ENCODE assay signal across 15 cellular contexts in genomic region chr6:144793744-144794143, GRCh38.
DNase-seq lines count a peak whose midpoint lies in the region; ATAC-seq and TF ChIP-seq lines count a peak whose summit lies in the region.
"Had no signal": no experiment of that assay in that cellular context is flagged by ENCODE, and none has a peak within 500 bp of the region (broad histone marks: within the 10 kb centered on the region; RNA-seq: fewer than 3 reads in every experiment).

No MANE protein-coding gene starts in this region.

- intact Hi-C loops in natural killer cell (cut with micrococcal nuclease), result no loop called here

- DNase-seq in DMS 273 (lab: John Stamatoyannopoulos, UW; ENCODE audit: unreplicated experiment) (peak; percentile 0), DMS 273 treated with DMSO at 0.1 percent for 48 hours (lab: John Stamatoyannopoulos, UW) (no peak), natural killer cell (no peak), superior temporal gyrus (ENCODE audit: extremely low spot score) (peak; percentile 48), kidney glomerular epithelial cell (lab: John Stamatoyannopoulos, UW) (no peak)
- DNase-seq in natural killer cell treated with Interleukin-12 subunit alpha and Interleukin-12 subunit beta and Interleukin-15 and Interleukin-18, amount 100 ng/mL, for 72 hours (ENCODE audit: low spot score), result no peak
- DNase-seq: Caco-2; CD4-positive, CD25-positive, alpha-beta regulatory T cell; CD8-positive, alpha-beta T cell; DMS53; DMS79 treated with DMSO at 0.1 percent for 48 hours; GF-D8; GOT3; HFFc6 had no signal

- no peak for TF ChIP-seq CTCF in natural killer cell (IDR thresholded peaks at IDR 0.05)

- H3K36me3 Mint-ChIP-seq in natural killer cell, result peaks cover 25% of the 10 kb centered on the region
- peaks cover 23% of the 10 kb centered on the region for H3K36me3 Mint-ChIP-seq in natural killer cell treated with Interleukin-12 subunit alpha and Interleukin-12 subunit beta and Interleukin-15 and Interleukin-18, amount 100 ng/mL, for 72 hours

- no peak for ATAC-seq in natural killer cell
- ATAC-seq in natural killer cell treated with Interleukin-12 subunit alpha and Interleukin-12 subunit beta and Interleukin-15 and Interleukin-18, amount 100 ng/mL, for 72 hours, result no peak
- ATAC-seq: CD8-positive, alpha-beta T cell had no signal

- no peak overlapping the region for H3K4me3 Mint-ChIP-seq in natural killer cell
- H3K4me3 Mint-ChIP-seq in natural killer cell treated with Interleukin-12 subunit alpha and Interleukin-12 subunit beta and Interleukin-15 and Interleukin-18, amount 100 ng/mL, for 72 hours, result no peak overlapping the region
- H3K4me3 Mint-ChIP-seq: B cell; CD4-positive, CD25-positive, alpha-beta regulatory T cell; CD8-positive, alpha-beta T cell; HFFc6 had no signal

- peak overlapping the region; percentile 7 to 47 for H3K27ac Mint-ChIP-seq in natural killer cell
- no peak overlapping the region for H3K27ac Mint-ChIP-seq in natural killer cell treated with Interleukin-12 subunit alpha and Interleukin-12 subunit beta and Interleukin-15 and Interleukin-18, amount 100 ng/mL, for 72 hours
- H3K27ac Mint-ChIP-seq: B cell; CD4-positive, CD25-positive, alpha-beta regulatory T cell; CD8-positive, alpha-beta T cell; HFFc6 had no signal

- H3K9me3 Mint-ChIP-seq in natural killer cell, result peaks cover 0 to 3% of the 10 kb centered on the region in 2 donors
- H3K9me3 Mint-ChIP-seq in natural killer cell treated with Interleukin-12 subunit alpha and Interleukin-12 subunit beta and Interleukin-15 and Interleukin-18, amount 100 ng/mL, for 72 hours, result no peaks in the 10 kb centered on the region
- H3K9me3 Mint-ChIP-seq: CD8-positive, alpha-beta T cell had no signal

- H3K4me1 Mint-ChIP-seq in natural killer cell, result peaks cover 0 to 8% of the 10 kb centered on the region in 2 donors
- H3K4me1 Mint-ChIP-seq in natural killer cell treated with Interleukin-12 subunit alpha and Interleukin-12 subunit beta and Interleukin-15 and Interleukin-18, amount 100 ng/mL, for 72 hours (ENCODE audit: low read depth in 2 of 2), result peaks cover 5 to 8% of the 10 kb centered on the region in 2 donors
- H3K4me1 Mint-ChIP-seq: B cell had no signal

- no peaks in the 10 kb centered on the region for H3K27me3 Mint-ChIP-seq in natural killer cell (ENCODE audit: low read depth in 2 of 2)
- no peaks in the 10 kb centered on the region for H3K27me3 Mint-ChIP-seq in natural killer cell treated with Interleukin-12 subunit alpha and Interleukin-12 subunit beta and Interleukin-15 and Interleukin-18, amount 100 ng/mL, for 72 hours
- H3K27me3 Mint-ChIP-seq: B cell; CD4-positive, CD25-positive, alpha-beta regulatory T cell had no signal

Comparison
In these comparisons a context has a peak if more than half of its experiments do, and no peak if none do; other contexts are left out.
1. DNase-seq: peak in DMS 273 (single experiment) and superior temporal gyrus (single experiment); none in DMS 273 treated with DMSO at 0.1 percent for 48 hours (single experiment), natural killer cell (single experiment), natural killer cell treated with Interleukin-12 subunit alpha and Interleukin-12 subunit beta and Interleukin-15 and Interleukin-18, amount 100 ng/mL, for 72 hours (single experiment) and kidney glomerular epithelial cell (single experiment).
2. H3K27ac Mint-ChIP-seq: peak in natural killer cell (2 of 2); none in natural killer cell treated with Interleukin-12 subunit alpha and Interleukin-12 subunit beta and Interleukin-15 and Interleukin-18, amount 100 ng/mL, for 72 hours (0 of 2).